In the genomic region with DNA sequence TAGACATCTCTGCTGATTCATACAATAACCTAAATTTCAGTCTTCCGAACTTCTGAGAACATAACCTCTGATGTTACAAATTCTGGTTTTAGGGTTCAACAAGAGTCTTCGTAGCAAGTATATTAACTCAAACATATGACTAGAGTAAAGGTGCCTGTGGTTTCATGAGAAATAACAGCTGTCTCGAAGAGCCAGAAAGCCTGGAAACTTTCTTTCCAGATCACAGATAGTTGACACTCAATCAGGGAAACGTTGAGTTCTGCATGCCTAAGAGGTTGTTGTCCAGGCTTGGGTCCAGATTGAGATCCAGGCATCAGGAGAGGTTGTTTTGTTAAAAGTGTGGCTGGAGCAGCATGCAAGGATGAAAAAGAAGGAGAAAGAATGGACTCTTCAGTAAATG, we compare ENCODE assay signal across 13 cellular contexts.
DNase-seq lines count a peak whose midpoint lies in the region; ATAC-seq and TF ChIP-seq lines count a peak whose summit lies in the region.
"Had no signal": no experiment of that assay in that cellular context is flagged by ENCODE, and none has a peak within 500 bp of the region (broad histone marks: within the 10 kb centered on the region; RNA-seq: fewer than 3 reads in every experiment).

No MANE protein-coding gene starts in this region.

- H3K27ac ChIP-seq in GM23248 = 0 out of 2 replicates have a peak overlapping the region, but pooled peaks have one; percentile 33

- intact Hi-C loops in sciatic nerve (cut with DNase I) = no loop called here

- no peak overlapping the region for H3K27ac Mint-ChIP-seq in naive thymus-derived CD8-positive, alpha-beta T cell
- H3K27ac Mint-ChIP-seq: CD14-positive monocyte; CD8-positive, alpha-beta T cell had no signal

- no peak overlapping the region for H3K4me3 Mint-ChIP-seq in naive thymus-derived CD8-positive, alpha-beta T cell
- H3K4me3 Mint-ChIP-seq: CD8-positive, alpha-beta T cell had no signal

- TF ChIP-seq CTCF in choroid plexus epithelial cell (conservative IDR thresholded peaks at IDR 0.05; ENCODE audit: low read depth, low read length) = no peak
- TF ChIP-seq CTCF in fibroblast of villous mesenchyme (IDR thresholded peaks at IDR 0.05; ENCODE audit: insufficient read depth, low read depth, low read length) = no peak

- no peaks in the 10 kb centered on the region for H3K9me3 Mint-ChIP-seq in naive thymus-derived CD8-positive, alpha-beta T cell
- H3K9me3 Mint-ChIP-seq: CD8-positive, alpha-beta T cell had no signal

- H4K20me1 ChIP-seq in GM23248 (ENCODE audit: insufficient read depth) = no peaks in the 10 kb centered on the region

- no peaks in the 10 kb centered on the region for H3F3A ChIP-seq in GM23248 (ENCODE audit: insufficient read depth)

- POLR2A ChIA-PET in naive thymus-derived CD8-positive, alpha-beta T cell (lab: Charles Lee) = no interaction called here

- no peak for ATAC-seq in sciatic nerve
- ATAC-seq in naive thymus-derived CD8-positive, alpha-beta T cell = no peak
- ATAC-seq: CD8-positive, alpha-beta T cell; GM12878; HCT116; HepG2 had no signal

- in situ Hi-C loops in GM23248 (cut with MboI) = no loop called here

- H3K4me1 Mint-ChIP-seq in naive thymus-derived CD8-positive, alpha-beta T cell = no peaks in the 10 kb centered on the region
- H3K4me1 Mint-ChIP-seq: CD14-positive monocyte had no signal

- H3K4me3 ChIP-seq in GM23248 (no peak overlapping the region), choroid plexus epithelial cell (ENCODE audit: low read depth, low read length) (no peak overlapping the region), fibroblast of villous mesenchyme (ENCODE audit: low read depth, low read length) (peak overlapping the region; percentile 53)
- H3K4me3 ChIP-seq: GM12878 had no signal

- H2AFZ ChIP-seq in GM23248 = no peak overlapping the region

- no peaks in the 10 kb centered on the region for H3K36me3 ChIP-seq in GM23248 (ENCODE audit: low read depth)

- H3K9ac ChIP-seq in GM23248 = no peak overlapping the region

- H3K9me2 ChIP-seq in GM23248 (ENCODE audit: insufficient read depth) = no peaks in the 10 kb centered on the region

- no peaks in the 10 kb centered on the region for H3K27me3 ChIP-seq in GM23248 (replicated peaks; ENCODE audit: insufficient read depth)

- WGBS in GM23248 (ENCODE audit: low coverage in 1 of 2, low lambda C conversion rate in 2 of 2, missing lambda C conversion rate in 2 of 2), 2 experiments = 63 to 72% methylated on average over 4 of the region's 4 CpGs

- H3K9me3 ChIP-seq in GM23248 (ENCODE audit: low read depth) = no peaks in the 10 kb centered on the region

- no peaks in the 10 kb centered on the region for H3K36me3 Mint-ChIP-seq in naive thymus-derived CD8-positive, alpha-beta T cell
- H3K36me3 Mint-ChIP-seq: CD14-positive monocyte; CD8-positive, alpha-beta T cell had no signal

- DNase-seq in GM23248 (no peak), choroid plexus epithelial cell (ENCODE audit: low read depth) (peak; percentile 31), fibroblast of villous mesenchyme (ENCODE audit: low read depth) (peak; percentile 78), NCI-H524 treated with DMSO at 0.1 percent for 48 hours (lab: John Stamatoyannopoulos, UW) (no peak), GM19240 (ENCODE audit: insufficient read length, low spot score) (no peak), sciatic nerve (ENCODE audit: low spot score) (no peak)
- no peak for DNase-seq in naive thymus-derived CD8-positive, alpha-beta T cell
- DNase-seq: CD8-positive, alpha-beta T cell; COR-L47 had no signal

- H3K4me2 ChIP-seq in GM23248 (ENCODE audit: unreplicated experiment) = no peak overlapping the region

- no peaks in the 10 kb centered on the region for H3K79me2 ChIP-seq in GM23248 (ENCODE audit: insufficient read depth)

- peaks cover 0 to 6% (median 0%) of the 10 kb centered on the region in 5 donors for H3K27me3 Mint-ChIP-seq in naive thymus-derived CD8-positive, alpha-beta T cell

- H3K4me1 ChIP-seq in GM23248 (ENCODE audit: insufficient read depth) = peaks cover 13% of the 10 kb centered on the region; the same call in 1 of the 2 replicates

Comparison
In these comparisons a context has a peak if more than half of its experiments do, and no peak if none do; other contexts are left out.
1. DNase-seq: peak in choroid plexus epithelial cell (single experiment) and fibroblast of villous mesenchyme (single experiment); none in GM23248 (single experiment), NCI-H524 treated with DMSO at 0.1 percent for 48 hours (single experiment), GM19240 (single experiment), sciatic nerve (single experiment) and naive thymus-derived CD8-positive, alpha-beta T cell (0 of 10).